In genomic region chr16:85326113-85326793, GRCh38 we compare ENCODE assay signal across 1 cellular context.
TF ChIP-seq lines count a peak whose summit lies in the region.

No MANE protein-coding gene starts in this region.

TF ChIP-seq in HepG2, 621 proteins besides CTCF, POLR2A, EP300 and RAD21 (continued from another document):
- TF ChIP-seq CSRNP1 (CRISPR knock-in tag; IDR thresholded peaks at IDR 0.05): no peak
